Comparison of ENCODE assay signal across 8 cellular contexts in genomic region chr19:49642488-49643035, GRCh38. TPM values are rescaled to one million over a fixed set of nuclear protein-coding genes. Genes with fewer than 3 reads are reported as not detected.
DNase-seq lines count a peak whose midpoint lies in the region; ATAC-seq, FAIRE-seq and TF ChIP-seq lines count a peak whose summit lies in the region.

No MANE protein-coding gene starts in this region.

- H3K27ac ChIP-seq in kidney (ENCODE audit: low read depth in 2 of 2, low read length in 2 of 2) (peak overlapping the region; percentile 68 to 90), thoracic aorta (peak overlapping the region; percentile 82 to 92)

- H3K4me1 ChIP-seq in kidney (ENCODE audit: control insufficient read depth in 1 of 2, insufficient read depth in 1 of 2, low read depth in 1 of 2, low read length in 2 of 2) (peaks cover 14 to 20% of the 10 kb centered on the region in 2 donors), thoracic aorta (ENCODE audit: control insufficient read depth in 1 of 2, low read depth in 2 of 2) (peaks cover 11 to 41% of the 10 kb centered on the region in 2 donors)

- peaks cover 51% of the 10 kb centered on the region for H3K4me1 Mint-ChIP-seq in activated CD4-positive, alpha-beta T cell treated with anti-CD3 and anti-CD28 coated beads for 36 hours

- TF ChIP-seq CTCF in kidney (IDR thresholded peaks at IDR 0.05; ENCODE audit: borderline replicate concordance, extremely low read depth, insufficient read depth) (no peak), thoracic aorta (IDR thresholded peaks at IDR 0.05) (no peak)

- H3K4me3 Mint-ChIP-seq in activated CD4-positive, alpha-beta T cell treated with anti-CD3 and anti-CD28 coated beads for 36 hours = peak overlapping the region; percentile 100

- no peaks in the 10 kb centered on the region for H3K27me3 Mint-ChIP-seq in activated CD4-positive, alpha-beta T cell treated with anti-CD3 and anti-CD28 coated beads for 36 hours

- no peaks in the 10 kb centered on the region for H3K9me3 ChIP-seq in kidney (ENCODE audit: control insufficient read depth in 1 of 2, low read length in 2 of 2)
- H3K9me3 ChIP-seq in thoracic aorta = no peaks in the 10 kb centered on the region

- peak overlapping the region; percentile 97 to 100 for H3K9ac ChIP-seq in kidney (ENCODE audit: low read length in 2 of 2)

- H3K36me3 ChIP-seq in kidney (ENCODE audit: control insufficient read depth in 1 of 2, insufficient read depth in 2 of 2, low read length in 2 of 2) = peaks cover 5 to 11% of the 10 kb centered on the region in 2 donors
- H3K36me3 ChIP-seq in thoracic aorta = peaks cover 15% of the 10 kb centered on the region

- H3K4me3 ChIP-seq in kidney (ENCODE audit: low read length in 2 of 2) (peak overlapping the region; percentile 97 to 100), thoracic aorta (peak overlapping the region; percentile 96)

- H3K27me3 ChIP-seq in thoracic aorta (replicated peaks; ENCODE audit: insufficient read depth) = no peaks in the 10 kb centered on the region

- intact Hi-C loops in activated CD4-positive, alpha-beta T cell treated with anti-CD3 and anti-CD28 coated beads for 36 hours (cut with DNase I, micrococcal nuclease) = loop anchor here (1.0 to 10.0 kb wide), 14 partner anchors 22 to 1280 kb away; partner anchors contain the start of genes AKT1S1 (in 1 of the 2), ASPDH (in 1 of the 2), ATF5 (in 1 of the 2) and BCAT2 (in 1 of the 2)
- intact Hi-C loops in kidney (cut with DNase I) = no loop called here

- H3K27ac Mint-ChIP-seq in activated CD4-positive, alpha-beta T cell treated with anti-CD3 and anti-CD28 coated beads for 36 hours = peak overlapping the region; percentile 96
- H3K27ac Mint-ChIP-seq in activated naive CD4-positive, alpha-beta T cell treated with anti-CD3 and anti-CD28 coated beads, Interleukin-2, amount 50 U/mL, for 72 hours = peak overlapping the region; percentile 99

- DNase-seq in activated CD4-positive, alpha-beta T cell treated with anti-CD3 and anti-CD28 coated beads for 36 hours = no peak
- no peak for DNase-seq in activated CD4-positive, alpha-beta T cell treated with anti-CD3 and anti-CD28 coated beads for 48 hours
- DNase-seq in activated naive CD4-positive, alpha-beta T cell treated with anti-CD3 and anti-CD28 coated beads, Interleukin-2, amount 50 U/mL, for 72 hours (ENCODE audit: low spot score in 2 of 2) = no peak
- no peak for DNase-seq in kidney
- no peak for DNase-seq in thoracic aorta (ENCODE audit: low spot score)
- no peak for DNase-seq in NCI-H187 treated with DMSO at 0.1 percent for 48 hours (lab: John Stamatoyannopoulos, UW)
- DNase-seq in DMS153 treated with DMSO at 0.1 percent for 48 hours (lab: John Stamatoyannopoulos, UW; ENCODE audit: unreplicated experiment) = no peak

- ATAC-seq in activated CD4-positive, alpha-beta T cell treated with anti-CD3 and anti-CD28 coated beads for 36 hours = no peak
- no peak for ATAC-seq in activated naive CD4-positive, alpha-beta T cell treated with anti-CD3 and anti-CD28 coated beads, Interleukin-2, amount 50 U/mL, for 72 hours
- ATAC-seq in thoracic aorta (ENCODE audit: insufficient number of reproducible peaks, low FRiP score, low read depth) = no peak
- ATAC-seq in GM21825 (IDR thresholded peaks at IDR 0.05; ENCODE audit: unreplicated experiment) = no peak

- POLR2A ChIA-PET in activated CD4-positive, alpha-beta T cell treated with anti-CD3 and anti-CD28 coated beads for 36 hours (lab: Charles Lee) = interaction anchor here (0.6 to 3.1 kb wide), 6 partner anchors 14 to 1278 kb away, joined by 3 to 39 read pairs (median 6); partner anchors contain the start of genes PRMT1 and ZNF473

- CTCF ChIA-PET in activated CD4-positive, alpha-beta T cell treated with anti-CD3 and anti-CD28 coated beads for 36 hours (lab: Charles Lee) = interaction anchor here (0.7 to 6.1 kb wide), 11 partner anchors 22 to 147 kb away, joined by 3 to 62 read pairs (median 4); partner anchors contain the start of genes NOSIP, PRRG2 and RPS11

- H3K9me3 Mint-ChIP-seq in activated CD4-positive, alpha-beta T cell treated with anti-CD3 and anti-CD28 coated beads for 36 hours (ENCODE audit: low read depth) = no peaks in the 10 kb centered on the region
- no peaks in the 10 kb centered on the region for H3K9me3 Mint-ChIP-seq in activated naive CD4-positive, alpha-beta T cell treated with anti-CD3 and anti-CD28 coated beads, Interleukin-2, amount 50 U/mL, for 72 hours

- peaks cover 9% of the 10 kb centered on the region for H3K36me3 Mint-ChIP-seq in activated CD4-positive, alpha-beta T cell treated with anti-CD3 and anti-CD28 coated beads for 36 hours (ENCODE audit: low read depth)
- H3K36me3 Mint-ChIP-seq in activated naive CD4-positive, alpha-beta T cell treated with anti-CD3 and anti-CD28 coated beads, Interleukin-2, amount 50 U/mL, for 72 hours = peaks cover 15 to 19% of the 10 kb centered on the region in 2 donors

- no peak for FAIRE-seq in kidney (lab: Jason Lieb, UNC)

RNA-seq across cellular contexts. Expression of gene SCAF1, which starts 0.6 kb away (rescaled TPM):
- 10 to 100 TPM; 43.3 to 64.0 TPM for total RNA-seq in activated CD4-positive, alpha-beta T cell treated with anti-CD3 and anti-CD28 coated beads for 36 hours
- 10 to 100 TPM; 49.8 to 57.4 TPM for total RNA-seq in activated naive CD4-positive, alpha-beta T cell treated with anti-CD3 and anti-CD28 coated beads, Interleukin-2, amount 50 U/mL, for 72 hours
- total RNA-seq in kidney (69.0 TPM), thoracic aorta (10 to 100 TPM; 27.3 to 30.6 TPM)
- 18.1 TPM for polyA plus RNA-seq in kidney (ENCODE audit: insufficient read depth, low read depth, low replicate concordance)

RNA-seq across cellular contexts. Expression of gene RRAS, which starts 2.6 kb away (rescaled TPM):
- 10 to 100 TPM in 1 of 2 experiments, 1 to 10 TPM in 1; 9.7 to 11.7 TPM for total RNA-seq in activated CD4-positive, alpha-beta T cell treated with anti-CD3 and anti-CD28 coated beads for 36 hours
- 10 to 100 TPM in 1 of 2 donors, 1 to 10 TPM in 1; 6.0 to 12.9 TPM for total RNA-seq in activated naive CD4-positive, alpha-beta T cell treated with anti-CD3 and anti-CD28 coated beads, Interleukin-2, amount 50 U/mL, for 72 hours
- 92.3 TPM for total RNA-seq in kidney
- 140 TPM for polyA plus RNA-seq in kidney (ENCODE audit: insufficient read depth, low read depth, low replicate concordance)
- total RNA-seq in thoracic aorta = 100 to 1,000 TPM in 1 of 2 donors, 10 to 100 TPM in 1; 82.2 to 188 TPM

RNA-seq across cellular contexts. Expression of gene IRF3, which starts 23.1 kb away (rescaled TPM):
- total RNA-seq in activated CD4-positive, alpha-beta T cell treated with anti-CD3 and anti-CD28 coated beads for 36 hours = 100 to 1,000 TPM; 123 to 125 TPM
- total RNA-seq in activated naive CD4-positive, alpha-beta T cell treated with anti-CD3 and anti-CD28 coated beads, Interleukin-2, amount 50 U/mL, for 72 hours = 100 to 1,000 TPM; 135 to 202 TPM
- total RNA-seq in kidney = 84.9 TPM
- polyA plus RNA-seq in kidney (ENCODE audit: insufficient read depth, low read depth, low replicate concordance) = 64.5 TPM
- total RNA-seq in thoracic aorta = 10 to 100 TPM; 33.2 to 52.9 TPM

RNA-seq across cellular contexts. Expression of gene BCL2L12, which starts 23.2 kb away (rescaled TPM):
- total RNA-seq in activated CD4-positive, alpha-beta T cell treated with anti-CD3 and anti-CD28 coated beads for 36 hours = 10 to 100 TPM; 79.6 to 93.8 TPM
- total RNA-seq in activated naive CD4-positive, alpha-beta T cell treated with anti-CD3 and anti-CD28 coated beads, Interleukin-2, amount 50 U/mL, for 72 hours = 10 to 100 TPM; 69.6 to 93.4 TPM
- total RNA-seq in kidney = 14.4 TPM
- polyA plus RNA-seq in kidney (ENCODE audit: insufficient read depth, low read depth, low replicate concordance) = 13.5 TPM
- 1 to 10 TPM; 2.5 to 3.0 TPM for total RNA-seq in thoracic aorta

RNA-seq across cellular contexts. Expression of gene PRMT1, which starts 34.5 kb away (rescaled TPM):
- total RNA-seq in activated CD4-positive, alpha-beta T cell treated with anti-CD3 and anti-CD28 coated beads for 36 hours = 100 to 1,000 TPM; 384 to 448 TPM
- total RNA-seq in activated naive CD4-positive, alpha-beta T cell treated with anti-CD3 and anti-CD28 coated beads, Interleukin-2, amount 50 U/mL, for 72 hours = 100 to 1,000 TPM; 248 to 309 TPM
- 119 TPM for total RNA-seq in kidney
- 131 TPM for polyA plus RNA-seq in kidney (ENCODE audit: insufficient read depth, low read depth, low replicate concordance)
- total RNA-seq in thoracic aorta = 100 to 1,000 TPM; 116 to 118 TPM
